Comparison of ENCODE assay signal across 1 cellular context in the genomic region with DNA sequence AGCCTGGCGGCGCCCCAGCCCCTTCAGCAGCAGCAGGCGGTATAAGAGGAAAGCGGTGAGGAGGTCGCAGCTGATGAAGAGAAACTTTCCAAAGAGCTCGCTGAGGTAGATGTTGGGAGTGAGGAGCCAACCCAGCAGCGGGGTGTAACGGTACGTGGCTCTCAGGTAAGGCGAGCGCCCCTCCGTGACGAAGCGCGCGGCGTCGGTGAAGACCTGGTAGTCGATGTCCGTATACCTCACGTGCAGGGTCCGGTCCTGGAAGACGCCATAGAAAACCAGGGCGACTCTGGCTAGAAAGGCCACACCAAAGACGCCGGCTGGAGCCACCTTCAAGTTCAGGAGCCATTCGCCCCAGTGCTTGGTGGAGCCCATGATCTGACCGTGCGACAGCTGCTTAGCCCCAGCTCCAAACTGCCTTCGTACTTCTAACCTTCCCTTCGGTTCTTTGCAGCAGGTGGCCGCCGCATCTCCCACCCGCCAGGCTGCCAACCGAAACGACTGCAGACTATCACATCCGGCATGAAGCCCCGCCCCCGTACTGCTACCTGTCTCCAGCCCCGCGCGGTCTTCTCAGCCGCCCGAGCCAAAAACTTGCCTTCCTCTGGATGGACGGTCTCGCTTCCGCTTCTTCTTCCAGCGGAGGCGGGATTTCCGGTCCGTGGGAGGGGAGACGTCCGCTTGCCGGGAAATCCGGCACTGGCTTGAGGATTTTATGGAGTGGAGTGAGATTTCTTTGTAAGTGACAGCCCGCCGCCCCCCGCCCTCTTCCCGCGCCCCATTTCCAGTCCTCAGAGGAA.
TF ChIP-seq lines count a peak whose summit lies in the region.

Gene PIGM (minus strand): TSS at position 623 of the 797 bp plus-strand sequence. CDS start 251 bp downstream, at position 372.

TF ChIP-seq in HEK293, 187 proteins besides CTCF, POLR2A, EP300 and RAD21 (continued from another document):
- peak; percentile 27; the same call in 1 of the 2 replicates for TF ChIP-seq KLF17 (tag by site-specific recombination; IDR thresholded peaks at IDR 0.05)
- TF ChIP-seq, protein P1, sequence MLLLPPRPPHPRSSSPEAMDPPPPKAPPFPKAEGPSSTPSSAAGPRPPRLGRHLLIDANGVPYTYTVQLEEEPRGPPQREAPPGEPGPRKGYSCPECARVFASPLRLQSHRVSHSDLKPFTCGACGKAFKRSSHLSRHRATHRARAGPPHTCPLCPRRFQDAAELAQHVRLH (tag by site-specific recombination; IDR thresholded peaks at IDR 0.05) = peak; percentile 48; the same call in 1 of the 2 replicates
- TF ChIP-seq ZXDB (tag by site-specific recombination; IDR thresholded peaks at IDR 0.05) = peak; percentile 84; the same call in 1 of the 2 replicates
- TF ChIP-seq ZFHX2 (tag by site-specific recombination; conservative IDR thresholded peaks at IDR 0.05) = peak; percentile 89
